ENCODE assay signal across 1 cellular context in genomic region chr10:62492870-62493180, GRCh38.
TF ChIP-seq lines count a peak whose summit lies in the region.

No MANE protein-coding gene starts in this region.

TF ChIP-seq in H1, 55 proteins besides CTCF, POLR2A, EP300 and RAD21:
- TF ChIP-seq SRF (IDR thresholded peaks at IDR 0.05; ENCODE audit: low read depth, low read length) (no peak), HDAC6 (IDR thresholded peaks at IDR 0.05; ENCODE audit: low read depth, low read length) (no peak), HDAC2 (IDR thresholded peaks at IDR 0.05; ENCODE audit: borderline replicate concordance in 1 of 2, low read depth in 2 of 2, low read length in 2 of 2) (no peak), KDM5A (IDR thresholded peaks at IDR 0.05; ENCODE audit: low read length) (no peak), JUN (IDR thresholded peaks at IDR 0.05; ENCODE audit: low read depth, low read length) (no peak), CBX8 (IDR thresholded peaks at IDR 0.05; ENCODE audit: borderline replicate concordance, low read depth, low read length) (no peak), FOSL1 (IDR thresholded peaks at IDR 0.05; ENCODE audit: insufficient read depth, low read depth, low read length) (no peak), TEAD4 (IDR thresholded peaks at IDR 0.05; ENCODE audit: low read depth, low read length) (no peak), CTBP2 (IDR thresholded peaks at IDR 0.05; ENCODE audit: borderline replicate concordance, insufficient read depth, insufficient read length, low read length) (no peak)
